Comparison of ENCODE assay signal across 8 cellular contexts in the genomic region with DNA sequence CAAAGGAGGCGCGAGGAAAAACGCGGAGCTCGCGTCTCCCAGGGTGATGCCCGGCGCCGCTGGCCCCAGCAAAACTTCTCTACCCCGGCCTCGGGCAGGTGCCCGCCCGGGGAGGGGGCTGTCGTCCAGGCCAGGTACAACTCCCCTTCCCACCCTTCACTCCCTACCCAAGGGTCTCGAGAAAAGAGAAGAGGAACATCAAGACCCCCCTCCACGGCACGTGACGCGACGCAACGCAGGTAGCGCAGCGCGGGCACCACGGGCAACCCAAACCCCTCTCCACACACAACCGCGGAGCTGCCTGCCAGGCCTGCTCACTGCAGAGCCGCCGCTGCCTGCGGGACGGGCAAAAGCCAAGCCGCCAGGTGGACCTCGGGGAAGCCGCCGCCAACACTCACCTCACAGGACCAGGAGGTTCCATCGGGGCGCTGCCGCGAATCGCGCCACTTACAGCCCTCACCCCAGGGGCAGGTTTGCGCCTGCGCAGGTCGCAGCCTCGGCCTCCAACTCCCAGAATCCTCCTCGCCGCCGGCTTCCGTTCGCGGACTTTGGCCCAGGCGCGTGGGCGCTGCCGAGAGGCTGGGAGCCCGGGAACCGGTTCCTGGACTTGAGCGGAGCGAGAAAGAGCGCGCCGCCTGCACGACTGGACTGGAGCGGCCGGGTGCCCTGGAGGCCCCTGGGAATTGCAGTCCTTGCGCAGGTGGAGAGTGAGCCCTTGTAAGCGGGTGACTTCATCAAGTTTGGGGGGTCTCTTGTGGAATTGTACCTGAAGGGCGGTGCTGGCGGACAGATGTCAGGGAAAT. TPM values are rescaled to one million over a fixed set of nuclear protein-coding genes. Genes with fewer than 3 reads are reported as not detected.
DNase-seq lines count a peak whose midpoint lies in the region; ATAC-seq and TF ChIP-seq lines count a peak whose summit lies in the region.

A gene (minus strand): TSS at position 477 of the 803 bp plus-strand sequence. CDS start 56 bp downstream, at position 421.

- CTCF ChIA-PET in PC-3 (lab: Charles Lee): no interaction called here

- H3K27ac Mint-ChIP-seq in activated T-cell treated with anti-CD3 and anti-CD28 coated beads, Interleukin-2, amount 50 U/mL, for 24 hours: peak within 1 kb of the TSS; percentile 82

- DNase-seq in D341Med (ENCODE audit: low spot score) (peak; percentile 92), PC-3 (peak; percentile 91)
- peak; percentile 87 for DNase-seq in Jurkat, Clone E6-1 (ENCODE audit: low read depth, low spot score)
- DNase-seq in activated T-cell treated with anti-CD3 and anti-CD28 coated beads, Interleukin-2, amount 50 U/mL, for 24 hours: peak; percentile 95
- DNase-seq in stimulated activated CD8-positive, alpha-beta memory T cell treated with anti-CD3 and anti-CD28 coated beads, Interleukin-4, amount 100 ng/mL, for 48 hours: peak; percentile 96

- peak within 1 kb of the TSS; percentile 84 for H3K4me3 Mint-ChIP-seq in activated T-cell treated with anti-CD3 and anti-CD28 coated beads, Interleukin-2, amount 50 U/mL, for 24 hours

- POLR2A ChIA-PET in PC-3 (lab: Charles Lee; ENCODE audit: unreplicated experiment): no interaction called here

- H3K4me1 ChIP-seq in PC-3 (ENCODE audit: insufficient read depth, low read length) (no peaks in the 10 kb centered on the region; the same call in 1 of the 2 replicates), esophagus (ENCODE audit: control insufficient read depth in 2 of 2, insufficient read depth in 2 of 2, low read length in 1 of 2) (peaks cover 0 to 2% of the 10 kb centered on the region in 2 donors), mucosa of stomach (ENCODE audit: control insufficient read depth, insufficient read depth, low read length) (peaks cover 8% of the 10 kb centered on the region)

- WGBS in esophagus, 2 donors: 1% methylated on average over 65 to 69 of the region's 69 CpGs

- no peaks in the 10 kb centered on the region for H3K9me3 Mint-ChIP-seq in activated T-cell treated with anti-CD3 and anti-CD28 coated beads, Interleukin-2, amount 50 U/mL, for 24 hours

- H3K27ac ChIP-seq in PC-3 (ENCODE audit: low read length): no peak within 1 kb of the TSS
- peak within 1 kb of the TSS; percentile 71 to 85 for H3K27ac ChIP-seq in esophagus (ENCODE audit: low read depth in 2 of 2, low read length in 1 of 2)

- peaks cover 10% of the 10 kb centered on the region; the same call in 1 of the 2 replicates for H3K79me2 ChIP-seq in PC-3 (ENCODE audit: low read length)

- H3K4me3 ChIP-seq in Jurkat, Clone E6-1 (ENCODE audit: low read length): peak within 1 kb of the TSS; percentile 94
- H3K4me3 ChIP-seq in PC-3 (ENCODE audit: low read length) (peak within 1 kb of the TSS; percentile 71), esophagus (ENCODE audit: low read depth in 1 of 2, low read length in 2 of 2) (peak within 1 kb of the TSS; percentile 82 to 90), mucosa of stomach (ENCODE audit: low read length) (peak within 1 kb of the TSS; percentile 45)

- peak; percentile 85 for ATAC-seq in GM21528 (IDR thresholded peaks at IDR 0.05; ENCODE audit: low FRiP score, unreplicated experiment)
- peak; percentile 93 for ATAC-seq in PC-3

- H4K20me1 ChIP-seq in PC-3 (ENCODE audit: low read length): no peaks in the 10 kb centered on the region

- H3K9me2 ChIP-seq in PC-3 (replicated peaks; ENCODE audit: low read length): no peaks in the 10 kb centered on the region

- H3K4me1 Mint-ChIP-seq in activated T-cell treated with anti-CD3 and anti-CD28 coated beads, Interleukin-2, amount 50 U/mL, for 24 hours (ENCODE audit: low read depth): peaks cover 42% of the 10 kb centered on the region

- BruUV-seq in PC-3 (replicated peaks; lab: Mats Ljungman, UMichigan): no TSS peak

- TF ChIP-seq CTCF in PC-3 (conservative IDR thresholded peaks at IDR 0.05; ENCODE audit: low read depth, low read length): no peak

- H3F3A ChIP-seq in PC-3 (ENCODE audit: low read length, unreplicated experiment): no peaks in the 10 kb centered on the region

- H2AFZ ChIP-seq in PC-3 (ENCODE audit: low read length): peak within 1 kb of the TSS; percentile 94

- peaks cover 29% of the 10 kb centered on the region for H3K36me3 ChIP-seq in PC-3 (ENCODE audit: low read depth, low read length)
- H3K36me3 ChIP-seq in esophagus (ENCODE audit: control insufficient read depth in 2 of 2, insufficient read depth in 2 of 2, low read length in 1 of 2): peaks cover 8 to 13% of the 10 kb centered on the region in 2 donors
- no peaks in the 10 kb centered on the region for H3K36me3 ChIP-seq in mucosa of stomach (ENCODE audit: control insufficient read depth, insufficient read depth, low read length)

- H3K4me2 ChIP-seq in PC-3 (ENCODE audit: low read length): peak within 1 kb of the TSS; percentile 84

- H3K36me3 Mint-ChIP-seq in activated T-cell treated with anti-CD3 and anti-CD28 coated beads, Interleukin-2, amount 50 U/mL, for 24 hours (ENCODE audit: low read depth): peaks cover 76% of the 10 kb centered on the region

- H3K27me3 Mint-ChIP-seq in activated T-cell treated with anti-CD3 and anti-CD28 coated beads, Interleukin-2, amount 50 U/mL, for 24 hours: peaks cover 22% of the 10 kb centered on the region

- no peaks in the 10 kb centered on the region for H3K27me3 ChIP-seq in PC-3 (ENCODE audit: low read length)
- peaks cover 0 to 12% of the 10 kb centered on the region in 2 donors for H3K27me3 ChIP-seq in esophagus (ENCODE audit: control insufficient read depth in 1 of 2, insufficient read depth in 2 of 2, low read length in 2 of 2)
- peaks cover 20% of the 10 kb centered on the region for H3K27me3 ChIP-seq in mucosa of stomach (ENCODE audit: control insufficient read depth, insufficient read depth, low read length)

- intact Hi-C loops in PC-3 (cut with micrococcal nuclease): no loop called here

- H3K9me3 ChIP-seq in PC-3 (ENCODE audit: low read length) (no peaks in the 10 kb centered on the region), esophagus (ENCODE audit: control insufficient read depth in 2 of 2, insufficient read depth in 1 of 2, low read depth in 1 of 2, low read length in 1 of 2) (peaks cover 0 to 8% of the 10 kb centered on the region in 2 donors), mucosa of stomach (ENCODE audit: control insufficient read depth, low read length) (no peaks in the 10 kb centered on the region)

- peak within 1 kb of the TSS; percentile 69 for H3K9ac ChIP-seq in PC-3 (ENCODE audit: low read length)
- peak within 1 kb of the TSS; percentile 71 for H3K9ac ChIP-seq in mucosa of stomach (ENCODE audit: low read length)

RNA-seq across cellular contexts. Expression of the gene that starts here (rescaled TPM):
- 17.7 TPM for polyA plus RNA-seq in Jurkat, Clone E6-1 (2012; ENCODE audit: insufficient read depth, insufficient read length)
- total RNA-seq in PC-3 (2014; rRNA removed): 3.5 and 4.7 TPM in 2 replicates
- polyA plus RNA-seq in esophagus: 1 to 10 TPM; 4.3 to 5.8 TPM
